In the genomic region with DNA sequence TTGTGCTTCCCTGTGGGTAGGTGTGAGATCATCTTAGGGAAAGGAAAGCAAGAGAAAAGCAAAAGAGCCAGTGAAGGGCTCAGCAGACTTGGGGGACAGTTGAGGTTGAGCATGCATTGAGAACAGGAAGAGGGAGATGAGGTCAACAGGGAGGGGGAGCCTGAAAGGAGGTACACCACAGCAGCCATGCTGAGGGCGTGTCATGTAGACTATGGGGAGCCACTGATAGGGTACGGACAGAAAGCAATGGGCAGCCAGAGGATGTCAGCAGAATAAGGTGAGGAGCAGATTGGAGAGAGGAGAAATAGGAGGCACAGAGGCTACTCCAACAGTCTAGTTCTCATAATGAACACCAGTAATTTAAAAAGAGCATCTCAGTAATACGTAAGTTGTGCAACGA, we compare ENCODE assay signal across 5 cellular contexts.
"Had no signal": no experiment of that assay in that cellular context is flagged by ENCODE, and none has a peak within 500 bp of the region (broad histone marks: within the 10 kb centered on the region; RNA-seq: fewer than 3 reads in every experiment).

No MANE protein-coding gene starts in this region.

- DNase-seq: GOT3, H9, HCEC 1CT, KG1 had no signal

- FAIRE-seq: HepG2 had no signal

- ATAC-seq: HepG2 had no signal
